ENCODE assay signal across 34 cellular contexts in the genomic region with DNA sequence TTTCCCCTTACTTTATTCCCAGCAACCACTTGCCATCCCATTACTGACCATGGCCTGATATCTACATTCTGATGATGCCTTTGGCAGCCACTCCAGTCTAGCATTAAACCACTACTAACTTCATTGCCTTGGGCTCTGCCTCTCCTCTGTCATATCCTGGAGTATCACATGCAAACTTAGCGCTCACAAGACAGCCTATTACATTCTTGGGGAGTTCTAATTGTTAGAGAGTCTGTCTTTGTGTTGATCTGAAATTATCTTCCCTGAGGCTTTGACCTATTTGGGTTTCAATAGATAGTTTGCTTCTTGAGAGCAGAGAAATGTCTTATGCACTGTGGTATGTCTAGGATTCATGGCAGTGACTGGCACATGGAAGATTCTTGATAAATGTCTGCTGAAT. TPM values are rescaled to one million over a fixed set of nuclear protein-coding genes. Genes with fewer than 3 reads are reported as not detected.
"Had no signal": no experiment of that assay in that cellular context is flagged by ENCODE, and none has a peak within 500 bp of the region (broad histone marks: within the 10 kb centered on the region; RNA-seq: fewer than 3 reads in every experiment).

No MANE protein-coding gene starts in this region.

- H3K4me3 ChIP-seq: adrenal gland, body of pancreas, breast epithelium, cardiac muscle cell had no signal

- H3K36me3 ChIP-seq: adrenal gland, brain microvascular endothelial cell, breast epithelium, cardiac muscle cell had no signal

- DNase-seq: activated B cell treated with CpG ODN at 0.5 μM for 24 hours; activated CD4-positive, alpha-beta memory T cell treated with anti-CD3 and anti-CD28 coated beads for 36 hours; activated CD4-positive, alpha-beta T cell treated with anti-CD3 and anti-CD28 coated beads for 4 hours; activated CD4-positive, alpha-beta T cell treated with anti-CD3 and anti-CD28 coated beads, Interleukin-2, amount 10 ng/mL, durations not matched to agents 24 days and 14 days; activated CD4-positive, alpha-beta T cell treated with anti-CD3 and anti-CD28 coated beads, Interleukin-2, amount 50 U/mL, for 1 hour; activated CD4-positive, alpha-beta T cell treated with anti-CD3 and anti-CD28 coated beads, Interleukin-2, amount 50 U/mL, for 4 hours; activated CD4-positive, CD25-positive, alpha-beta regulatory T cell treated with anti-CD3 and anti-CD28 coated beads, Interleukin-2, amount 50 U/mL, for 72 hours; activated CD8-positive, alpha-beta memory T cell treated with anti-CD3 and anti-CD28 coated beads, Interleukin-2, amount 50 U/mL, for 4 hours; activated CD8-positive, alpha-beta T cell treated with anti-CD3 and anti-CD28 coated beads for 36 hours; activated effector memory CD4-positive, alpha-beta T cell treated with anti-CD3 and anti-CD28 coated beads, Interleukin-2, amount 50 U/mL, for 16 hours; activated gamma-delta T cell treated with Interleukin-2 at 50 U/mL for 16 hours; activated naive CD4-positive, alpha-beta T cell; activated naive CD4-positive, alpha-beta T cell treated with anti-CD3 and anti-CD28 coated beads for 36 hours; activated naive CD4-positive, alpha-beta T cell treated with anti-CD3 and anti-CD28 coated beads, Interleukin-2, amount 50 U/mL, for 16 hours; activated naive CD8-positive, alpha-beta T cell treated with anti-CD3 and anti-CD28 coated beads for 36 hours; activated T-cell treated with anti-CD3 and anti-CD28 coated beads for 4 hours; activated T-cell treated with anti-CD3 and anti-CD28 coated beads, Interleukin-2, amount 50 U/mL, for 1 hour; activated T-cell treated with anti-CD3 and anti-CD28 coated beads, Interleukin-2, amount 50 U/mL, for 4 hours; activated T-cell treated with anti-CD3 and anti-CD28 coated beads, Interleukin-2, amount 50 U/mL, for 72 hours; adrenal gland; amniotic stem cell; aorta; body of pancreas; brain microvascular endothelial cell; caudate nucleus; cerebellar nuclear complex; T-helper 2 cell; T-helper 9 cell had no signal

- ATAC-seq: activated CD8-positive, alpha-beta T cell treated with anti-CD3 and anti-CD28 coated beads for 36 hours; activated naive CD4-positive, alpha-beta T cell treated with anti-CD3 and anti-CD28 coated beads, Interleukin-2, amount 50 U/mL, for 72 hours; activated T-cell treated with anti-CD3 and anti-CD28 coated beads, Interleukin-2, amount 50 U/mL, for 4 hours; activated T-cell treated with anti-CD3 and anti-CD28 coated beads, Interleukin-2, amount 50 U/mL, for 72 hours; activated T-helper 17 cell treated with anti-CD3 and anti-CD28 coated beads, Interleukin-2, amount 50 U/mL, for 72 hours; body of pancreas had no signal

- H3K27me3 ChIP-seq: adrenal gland, body of pancreas, brain microvascular endothelial cell, breast epithelium, cardiac muscle cell had no signal

- FAIRE-seq: astrocyte, TTC549 had no signal

RNA-seq across cellular contexts. Expression of gene RAB32, which starts 40.5 kb away (rescaled TPM):
- total RNA-seq: activated B cell treated with CpG ODN at 0.5 μM for 24 hours; activated naive CD8-positive, alpha-beta T cell treated with anti-CD3 and anti-CD28 coated beads for 36 hours had no signal
